In the genomic region with DNA sequence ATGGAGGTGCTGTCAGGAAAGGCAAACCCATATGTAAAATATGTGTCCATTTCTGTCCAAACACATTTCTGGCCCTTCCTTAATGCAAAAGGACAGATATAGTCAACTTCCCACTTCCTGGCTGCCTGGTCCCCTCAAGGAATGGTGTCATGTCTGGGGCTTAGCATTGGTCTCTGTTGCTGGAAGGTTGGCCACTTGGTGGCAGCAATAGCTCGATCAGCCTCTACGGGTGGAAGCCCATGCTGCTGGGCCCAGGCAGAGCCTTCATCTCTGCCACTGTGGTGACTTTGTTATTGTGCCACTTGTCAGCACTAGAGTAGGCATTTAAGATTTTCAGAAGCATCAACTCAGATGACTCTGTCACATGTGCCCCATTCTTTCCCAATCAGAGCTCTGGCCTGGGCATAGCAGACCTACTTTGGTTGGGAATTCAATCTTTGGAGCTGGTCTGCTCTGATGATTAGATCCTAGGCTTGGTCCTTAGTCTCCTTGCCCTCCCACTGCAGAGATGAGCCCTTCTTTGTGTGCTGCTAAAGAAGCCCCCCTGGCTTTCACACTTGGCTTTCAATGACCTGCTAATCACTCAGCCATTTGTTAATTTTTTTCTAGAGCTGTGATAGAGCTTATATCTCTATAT, we compare ENCODE assay signal across 8 cellular contexts. TPM values are rescaled to one million over a fixed set of nuclear protein-coding genes. Genes with fewer than 3 reads are reported as not detected.
DNase-seq lines count a peak whose midpoint lies in the region; ATAC-seq, FAIRE-seq and TF ChIP-seq lines count a peak whose summit lies in the region.

No MANE protein-coding gene starts in this region.

- H4K8ac ChIP-seq in neuronal stem cell (ENCODE audit: low read depth, low read length), result no peak overlapping the region

- no peaks in the 10 kb centered on the region for H3K27me3 Mint-ChIP-seq in activated T-cell treated with anti-CD3 and anti-CD28 coated beads, Interleukin-2, amount 50 U/mL, for 72 hours (ENCODE audit: low read depth)

- no peak overlapping the region for H2AK5ac ChIP-seq in neuronal stem cell (ENCODE audit: low read depth, low read length)

- no peak overlapping the region for H3K18ac ChIP-seq in neuronal stem cell (ENCODE audit: low read length)

- no peak overlapping the region for H2BK120ac ChIP-seq in neuronal stem cell (ENCODE audit: low read depth, low read length)

- no peak overlapping the region for H2BK5ac ChIP-seq in neuronal stem cell (ENCODE audit: low read length)

- peak overlapping the region; percentile 76 for H2AFZ ChIP-seq in neuronal stem cell (ENCODE audit: low read length)

- no peak overlapping the region for H2BK15ac ChIP-seq in neuronal stem cell (ENCODE audit: low read length)

- ATAC-seq in HG03432 (IDR thresholded peaks at IDR 0.05; ENCODE audit: unreplicated experiment) (peak; percentile 59), HG03521 (IDR thresholded peaks at IDR 0.05; ENCODE audit: unreplicated experiment) (no peak)
- peak; percentile 92 to 93 for ATAC-seq in activated T-cell treated with anti-CD3 and anti-CD28 coated beads, Interleukin-2, amount 50 U/mL, for 72 hours (replicated peaks in 1 of 2)

- H3K14ac ChIP-seq in neuronal stem cell (ENCODE audit: low read length), result no peak overlapping the region

- no peak overlapping the region for H3K4me2 ChIP-seq in neuronal stem cell (ENCODE audit: insufficient read depth, low read length, poor library complexity, severe bottlenecking)

- peaks cover 0 to 8% of the 10 kb centered on the region in 2 donors for H3K9me3 ChIP-seq in neuronal stem cell (replicated peaks in 1 of 2; ENCODE audit: control insufficient read depth in 2 of 2, insufficient read depth in 1 of 2, low read depth in 1 of 2, low read length in 2 of 2)

- no peak overlapping the region for H3K4ac ChIP-seq in neuronal stem cell (ENCODE audit: low read length)

- FAIRE-seq in GM12891 (lab: Jason Lieb, UNC), result peak; percentile 74

- H3K4me3 ChIP-seq in foreskin fibroblast (ENCODE audit: low read depth in 1 of 2, low read length in 2 of 2), result no peak overlapping the region
- H3K4me3 ChIP-seq in neuronal stem cell (ENCODE audit: low read length in 2 of 2), result no peak overlapping the region

- no peaks in the 10 kb centered on the region for H3K27me3 ChIP-seq in neuronal stem cell (ENCODE audit: control insufficient read depth in 3 of 3, insufficient read depth in 3 of 3, low read depth in 1 of 3, low read length in 3 of 3)

- H3K4me1 ChIP-seq in neuronal stem cell (ENCODE audit: control insufficient read depth in 2 of 2, insufficient read depth in 1 of 2, low read depth in 1 of 2, low read length in 2 of 2), result no peaks in the 10 kb centered on the region

- no peak overlapping the region for H3K27ac ChIP-seq in neuronal stem cell (replicated peaks; ENCODE audit: low read length)

- H2BK12ac ChIP-seq in neuronal stem cell (ENCODE audit: low read length), result no peak overlapping the region

- no peaks in the 10 kb centered on the region for H3K9me3 Mint-ChIP-seq in activated T-cell treated with anti-CD3 and anti-CD28 coated beads, Interleukin-2, amount 50 U/mL, for 72 hours

- in situ Hi-C loops in ACHN (cut with HindIII; ENCODE audit: low pct_ligation_motif_present, low pct_unique_long_range_greater_than_20kb, low sequenced_read_pairs), result no loop called here

- peak; percentile 72 for TF ChIP-seq CTCF in foreskin fibroblast (IDR thresholded peaks at IDR 0.05; ENCODE audit: low read depth, low read length)

- TF ChIP-seq POLR2A in GM12891 (IDR thresholded peaks at IDR 0.05; ENCODE audit: low read depth, low read length), result no peak

- H3K23ac ChIP-seq in neuronal stem cell (ENCODE audit: low read depth, low read length, poor library complexity), result no peak overlapping the region

- no peak overlapping the region for H3K27ac Mint-ChIP-seq in activated T-cell treated with anti-CD3 and anti-CD28 coated beads, Interleukin-2, amount 50 U/mL, for 72 hours

- H3K79me1 ChIP-seq in neuronal stem cell (ENCODE audit: low read depth, low read length), result no peaks in the 10 kb centered on the region

- no CpG with 5 or more reads among the region's 2 CpGs for WGBS in neuronal stem cell (ENCODE audit: extremely low coverage in 2 of 2, insufficient read length in 2 of 2, insufficient replicate concordance in 1 of 2), 2 donors

- H4K91ac ChIP-seq in neuronal stem cell (ENCODE audit: low read depth, low read length, poor library complexity), result no peak overlapping the region

- DNase-seq in ACHN (peak; percentile 41), GM12891 (ENCODE audit: insufficient read length, low spot score) (no peak), NOMO-1 (lab: John Stamatoyannopoulos, UW; ENCODE audit: unreplicated experiment in 2 of 2) (peak; percentile 49 to 60), foreskin fibroblast (peak; percentile 34 to 69), neuronal stem cell (ENCODE audit: low spot score) (peak; percentile 48)
- peak; percentile 53 to 64 for DNase-seq in activated T-cell treated with anti-CD3 and anti-CD28 coated beads, Interleukin-2, amount 50 U/mL, for 72 hours

- H3K4me1 Mint-ChIP-seq in activated T-cell treated with anti-CD3 and anti-CD28 coated beads, Interleukin-2, amount 50 U/mL, for 72 hours (ENCODE audit: low read depth), result peaks cover 7% of the 10 kb centered on the region

- H3K4me3 Mint-ChIP-seq in activated T-cell treated with anti-CD3 and anti-CD28 coated beads, Interleukin-2, amount 50 U/mL, for 72 hours, result no peak overlapping the region

- no peaks in the 10 kb centered on the region for H3K36me3 ChIP-seq in neuronal stem cell (replicated peaks in 1 of 2; ENCODE audit: control insufficient read depth in 2 of 2, insufficient read depth in 2 of 2, low read length in 2 of 2)

- no peak overlapping the region for H3K9ac ChIP-seq in neuronal stem cell (ENCODE audit: low read depth, low read length, poor library complexity)

- H3K36me3 Mint-ChIP-seq in activated T-cell treated with anti-CD3 and anti-CD28 coated beads, Interleukin-2, amount 50 U/mL, for 72 hours (ENCODE audit: insufficient read depth in 2 of 2), result no peaks in the 10 kb centered on the region

TF ChIP-seq in GM12891, 5 proteins besides CTCF, POLR2A, EP300 and RAD21:
- TF ChIP-seq PAX5 (IDR thresholded peaks at IDR 0.05; ENCODE audit: insufficient read depth, low read length, severe bottlenecking) (no peak), POU2F2 (IDR thresholded peaks at IDR 0.05; ENCODE audit: low read depth, low read length) (no peak), SPI1 (IDR thresholded peaks at IDR 0.05; ENCODE audit: low read depth, low read length) (no peak), POLR2AphosphoS5 (IDR thresholded peaks at IDR 0.05; ENCODE audit: low read depth, low read length) (no peak), TAF1 (IDR thresholded peaks at IDR 0.05; ENCODE audit: low read depth, low read length) (no peak)
TF ChIP-seq in GM12891: peak in this region for 0.

RNA-seq across cellular contexts. Expression of gene SPSB4, which starts 51.0 kb away (rescaled TPM):
- not detected for polyA plus RNA-seq in GM12891 (2012; ENCODE audit: low read depth, missing spikeins)
- total RNA-seq in activated T-cell treated with anti-CD3 and anti-CD28 coated beads, Interleukin-2, amount 50 U/mL, for 72 hours, result not detected
- 19.8 TPM for polyA plus RNA-seq in neuronal stem cell (2013, experiment 1 of 2)
- 19.2 TPM for polyA plus RNA-seq in neuronal stem cell (2013, experiment 2 of 2)

RNA-seq across cellular contexts. Expression of gene SLC25A36, which starts 58.5 kb away (rescaled TPM):
- polyA plus RNA-seq in GM12891 (2012; ENCODE audit: low read depth, missing spikeins), result 48.5 TPM
- 10 to 100 TPM; 67.5 to 83.6 TPM for total RNA-seq in activated T-cell treated with anti-CD3 and anti-CD28 coated beads, Interleukin-2, amount 50 U/mL, for 72 hours
- 78.5 TPM for polyA plus RNA-seq in neuronal stem cell (2013, experiment 1 of 2)
- polyA plus RNA-seq in neuronal stem cell (2013, experiment 2 of 2), result 82.2 TPM
